In the genomic region with DNA sequence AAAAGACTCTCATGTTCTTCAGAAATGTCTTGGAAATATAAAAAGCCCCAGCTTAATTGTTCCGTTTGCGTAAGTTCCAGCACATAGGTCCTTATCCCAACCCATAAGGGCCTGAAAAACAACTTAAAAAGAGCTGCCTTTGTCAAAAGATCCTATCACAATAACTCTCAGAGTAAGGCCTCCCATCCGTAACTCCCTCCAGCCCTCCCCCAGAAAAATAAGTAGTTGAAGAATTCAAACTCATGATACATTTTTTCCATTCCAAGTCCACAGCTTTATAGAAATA, we compare ENCODE assay signal across 20 cellular contexts. TPM values are rescaled to one million over a fixed set of nuclear protein-coding genes. Genes with fewer than 3 reads are reported as not detected.
DNase-seq lines count a peak whose midpoint lies in the region; ATAC-seq and TF ChIP-seq lines count a peak whose summit lies in the region.
"Had no signal": no experiment of that assay in that cellular context is flagged by ENCODE, and none has a peak within 500 bp of the region (broad histone marks: within the 10 kb centered on the region; RNA-seq: fewer than 3 reads in every experiment).

No MANE protein-coding gene starts in this region.

- H3K4me1 ChIP-seq in lung (ENCODE audit: control insufficient read depth in 2 of 2, insufficient read depth in 2 of 2, low read length in 2 of 2) (peaks cover 2% of the 10 kb centered on the region in 2 donors), tibial nerve (peaks cover 0 to 37% (median 2%) of the 10 kb centered on the region in 4 donors), GM23338 (ENCODE audit: insufficient read depth) (no peaks in the 10 kb centered on the region)
- no peaks in the 10 kb centered on the region for H3K4me1 ChIP-seq in effector memory CD4-positive, alpha-beta T cell (ENCODE audit: control insufficient read depth, insufficient read depth, low read length, poor library complexity, severe bottlenecking)
- H3K4me1 ChIP-seq: HAP-1 had no signal

- H3K27ac ChIP-seq in dorsolateral prefrontal cortex (peak overlapping the region in 56 of 59 donors; percentile 11 to 97 (median 90)), lung (ENCODE audit: low read depth in 1 of 2, low read length in 1 of 2) (no peak overlapping the region), tibial nerve (peak overlapping the region in 3 of 4 donors; percentile 21 to 76 (median 67)), GM23338 (ENCODE audit: low read depth) (no peak overlapping the region)
- H3K27ac ChIP-seq in effector memory CD4-positive, alpha-beta T cell (ENCODE audit: insufficient read depth, low read length, poor library complexity, severe bottlenecking): no peak overlapping the region
- H3K27ac ChIP-seq: HL-60 had no signal

- whole genome bisulfite sequencing in lung, 2 donors: 76 to 94% methylated on average over 3 of the region's 3 CpGs
- WGBS in tibial nerve, 2 donors: 54 to 70% methylated on average over 3 of the region's 3 CpGs

- H3K4me3 Mint-ChIP-seq in HFFc6 (no peak overlapping the region), GM23338 (no peak overlapping the region)
- H3K4me3 Mint-ChIP-seq: B cell, CD14-positive monocyte had no signal

- H4K20me1 ChIP-seq in GM23338 (replicated peaks; ENCODE audit: insufficient read depth): no peaks in the 10 kb centered on the region

- H3K4me2 ChIP-seq in GM23338: no peak overlapping the region

- H3K4me3 ChIP-seq in dorsolateral prefrontal cortex (no peak overlapping the region), lung (no peak overlapping the region), tibial nerve (no peak overlapping the region), GM23338 (no peak overlapping the region)
- H3K4me3 ChIP-seq in effector memory CD4-positive, alpha-beta T cell (ENCODE audit: insufficient read depth, low read depth, low read length, poor library complexity, severe bottlenecking): no peak overlapping the region
- H3K4me3 ChIP-seq: HAP-1 had no signal

- TF ChIP-seq CTCF in HFFc6 (IDR thresholded peaks at IDR 0.05) (no peak), dorsolateral prefrontal cortex (IDR thresholded peaks at IDR 0.05 in 54 of 56, conservative IDR thresholded peaks at IDR 0.05 in 2 of 56; ENCODE audit: low read depth in 1 of 56, partially characterized antibody in 56 of 56) (no peak), lung (IDR thresholded peaks at IDR 0.05; ENCODE audit: control extremely low read depth, extremely low read depth) (no peak), tibial nerve (IDR thresholded peaks at IDR 0.05) (no peak), GM23338 (conservative IDR thresholded peaks at IDR 0.05; ENCODE audit: low read depth in 2 of 2) (no peak)

- H3K27me3 Mint-ChIP-seq in HFFc6 (ENCODE audit: insufficient read depth) (no peaks in the 10 kb centered on the region), GM23338 (ENCODE audit: insufficient read depth, low read depth, poor library complexity) (no peaks in the 10 kb centered on the region)
- H3K27me3 Mint-ChIP-seq: B cell had no signal

- intact Hi-C loops in dorsolateral prefrontal cortex (cut with DNase I): loop anchor here in 1 of 2 donors (5.0 kb wide), 1 partner anchor 37 kb away; the partner anchor contains the start of gene SECISBP2L

- no peaks in the 10 kb centered on the region for H3F3A ChIP-seq in GM23338 (replicated peaks; ENCODE audit: low read depth)

- no peak overlapping the region for H2AFZ ChIP-seq in GM23338

- no peaks in the 10 kb centered on the region for H3K9me2 ChIP-seq in GM23338 (ENCODE audit: insufficient read depth)

- TF ChIP-seq EP300 in tibial nerve (IDR thresholded peaks at IDR 0.05): no peak

- no peaks in the 10 kb centered on the region for H3K79me2 ChIP-seq in GM23338 (replicated peaks; ENCODE audit: insufficient read depth)

- no peak for TF ChIP-seq POLR2A in tibial nerve (IDR thresholded peaks at IDR 0.05)

- peak overlapping the region; percentile 91; the same call in 1 of the 2 replicates for H3K27ac Mint-ChIP-seq in HFFc6
- no peak overlapping the region for H3K27ac Mint-ChIP-seq in GM23338
- H3K27ac Mint-ChIP-seq: B cell, CD14-positive monocyte had no signal

- H3K27me3 ChIP-seq in dorsolateral prefrontal cortex (no peaks in the 10 kb centered on the region), lung (ENCODE audit: control insufficient read depth, insufficient read depth) (no peaks in the 10 kb centered on the region), tibial nerve (no peaks in the 10 kb centered on the region), GM23338 (ENCODE audit: insufficient read depth) (no peaks in the 10 kb centered on the region)
- H3K27me3 ChIP-seq in effector memory CD4-positive, alpha-beta T cell (replicated peaks; ENCODE audit: control insufficient read depth, insufficient read depth, low read length, poor library complexity, severe bottlenecking): no peaks in the 10 kb centered on the region

- H3K4me1 Mint-ChIP-seq in HFFc6 (ENCODE audit: low read depth) (peaks cover 31% of the 10 kb centered on the region), GM23338 (no peaks in the 10 kb centered on the region; the same call in 2 of the 3 replicates)
- H3K4me1 Mint-ChIP-seq: B cell, CD14-positive monocyte had no signal

- H3K9me3 ChIP-seq in lung (ENCODE audit: control insufficient read depth in 2 of 2, insufficient read depth in 1 of 2, low read length in 1 of 2) (no peaks in the 10 kb centered on the region), tibial nerve (no peaks in the 10 kb centered on the region)
- H3K9me3 ChIP-seq in effector memory CD4-positive, alpha-beta T cell (ENCODE audit: control insufficient read depth, low read length): no peaks in the 10 kb centered on the region
- H3K9me3 ChIP-seq: HAP-1 had no signal

- no peaks in the 10 kb centered on the region for H3K36me3 Mint-ChIP-seq in HFFc6 (ENCODE audit: low read depth)
- H3K36me3 Mint-ChIP-seq in GM23338 (ENCODE audit: low read depth): no peaks in the 10 kb centered on the region
- H3K36me3 Mint-ChIP-seq: CD14-positive monocyte had no signal

- H3K36me3 ChIP-seq in lung (ENCODE audit: control insufficient read depth in 2 of 2, insufficient read depth in 2 of 2, low read length in 2 of 2) (no peaks in the 10 kb centered on the region), tibial nerve (no peaks in the 10 kb centered on the region), GM23338 (ENCODE audit: insufficient read depth) (no peaks in the 10 kb centered on the region)
- H3K36me3 ChIP-seq in effector memory CD4-positive, alpha-beta T cell (ENCODE audit: control insufficient read depth, insufficient read depth, low read length): no peaks in the 10 kb centered on the region
- H3K36me3 ChIP-seq: HAP-1 had no signal

- peak; percentile 40 for ATAC-seq in lung (ENCODE audit: insufficient read depth, low FRiP score)
- ATAC-seq in GM19328 (IDR thresholded peaks at IDR 0.05; ENCODE audit: unreplicated experiment): no peak
- no peak for ATAC-seq in GM23338
- ATAC-seq: Panc1 had no signal

- DNase-seq in HFFc6: no peak
- DNase-seq in dorsolateral prefrontal cortex: no peak
- no peak for DNase-seq in lung (ENCODE audit: low spot score)
- DNase-seq in tibial nerve (ENCODE audit: low spot score in 2 of 2): no peak
- DNase-seq in effector memory CD4-positive, alpha-beta T cell: no peak
- no peak for DNase-seq in GM23338 (ENCODE audit: low spot score)
- DNase-seq: DMS53, KG1, NCI-H1105, NCI-H146, NCI-H2029, NCI-H345, NCI-H524 treated with DMSO at 0.1 percent for 48 hours, NCI-H82 had no signal

- no peaks in the 10 kb centered on the region for H3K9me3 Mint-ChIP-seq in HFFc6
- no peaks in the 10 kb centered on the region; the same call in 2 of the 3 replicates for H3K9me3 Mint-ChIP-seq in GM23338

TF ChIP-seq in GM23338, 12 proteins besides CTCF, POLR2A, EP300 and RAD21 (continues in another document):
- TF ChIP-seq JUNB (IDR thresholded peaks at IDR 0.05; ENCODE audit: unreplicated experiment) (no peak), ZNF331 (CRISPR knock-in tag; IDR thresholded peaks at IDR 0.05; ENCODE audit: low read depth) (no peak), EZH2phosphoT487 (IDR thresholded peaks at IDR 0.05; ENCODE audit: unreplicated experiment) (no peak), NANOG (IDR thresholded peaks at IDR 0.05; ENCODE audit: borderline replicate concordance) (no peak), CREB1 (CRISPR knock-in tag; IDR thresholded peaks at IDR 0.05; ENCODE audit: low read depth) (no peak)

RNA-seq across cellular contexts. Expression of gene SECISBP2L, which starts 38.0 kb away (rescaled TPM):
- total RNA-seq in HFFc6 (2021; fragmentation: NEBNext Ultra II Directional; extraction: Animal tissue kit (Norgen Biotek cat#: 25700)): 10 to 100 TPM; 46.2 to 57.6 (median 54.7) TPM
- 100 to 1,000 TPM; 103 to 402 (median 176) TPM for total RNA-seq in dorsolateral prefrontal cortex
- 100 to 1,000 TPM in 1 of 2 donors, 10 to 100 TPM in 1; 72.9 to 678 TPM for total RNA-seq in lung
- polyA plus RNA-seq in lung: 10 to 100 TPM; 16.2 to 30.5 TPM
- 100 to 1,000 TPM; 178 to 324 (median 283) TPM for total RNA-seq in tibial nerve
- 18.6 and 18.9 TPM in 2 replicates for total RNA-seq in GM23338 (2014; rRNA removed; shearing (Covaris generic))
- 20.2 and 28.3 TPM in 2 replicates for polyA plus RNA-seq in GM23338 (2016; fragmentation: Nextera tagmentation; extraction: Ambion mirVana)

Comparison
In these comparisons a context has a peak if more than half of its experiments do, and no peak if none do; other contexts are left out.
1. H3K27ac ChIP-seq: peak in dorsolateral prefrontal cortex (56 of 59) and tibial nerve (3 of 4); none in lung (0 of 2), effector memory CD4-positive, alpha-beta T cell (single experiment) and GM23338 (single experiment).